Comparison of ENCODE assay signal across 9 cellular contexts in genomic region chr2:69917854-69918253, GRCh38. TPM values are rescaled to one million over a fixed set of nuclear protein-coding genes. Genes with fewer than 3 reads are reported as not detected.
DNase-seq lines count a peak whose midpoint lies in the region; ATAC-seq and TF ChIP-seq lines count a peak whose summit lies in the region.
"Had no signal": no experiment of that assay in that cellular context is flagged by ENCODE, and none has a peak within 500 bp of the region (broad histone marks: within the 10 kb centered on the region; RNA-seq: fewer than 3 reads in every experiment).

No MANE protein-coding gene starts in this region.

- no peak for TF ChIP-seq CTCF in astrocyte of the spinal cord (IDR thresholded peaks at IDR 0.05; ENCODE audit: low read depth, low read length)
- no peak for TF ChIP-seq CTCF in left lung (IDR thresholded peaks at IDR 0.05)

- no peaks in the 10 kb centered on the region for H3K9me3 ChIP-seq in left lung
- H3K9me3 ChIP-seq: body of pancreas had no signal

- intact Hi-C loops in left lung (cut with DNase I), result loop anchor here in 1 of 2 donors (10.0 kb wide), 1 partner anchor 167 kb away; the partner anchor contains the start of gene PCBP1

- in situ Hi-C loops in astrocyte of the spinal cord (cut with HindIII; ENCODE audit: low sequenced_read_pairs), result no loop called here

- DNase-seq in HS-5 (ENCODE audit: low read depth) (peak; percentile 67), astrocyte of the spinal cord (ENCODE audit: low read depth, low spot score) (peak; percentile 87), left lung (no peak), NCI-H2107 (lab: John Stamatoyannopoulos, UW) (no peak), COLO668 (lab: John Stamatoyannopoulos, UW; ENCODE audit: unreplicated experiment) (no peak)
- DNase-seq in activated CD8-positive, alpha-beta memory T cell treated with anti-CD3 and anti-CD28 coated beads, Interleukin-2, amount 50 U/mL, for 48 hours, result no peak

- H2AFZ ChIP-seq in ACC112 (ENCODE audit: low read length, unreplicated experiment), result peak overlapping the region; percentile 16

- no peak for ATAC-seq in left lung
- ATAC-seq in HG03571 (IDR thresholded peaks at IDR 0.05; ENCODE audit: unreplicated experiment), result no peak
- ATAC-seq: body of pancreas had no signal

- H3K36me3 ChIP-seq in ACC112 (ENCODE audit: insufficient read depth, low read length) (no peaks in the 10 kb centered on the region), left lung (peaks cover 0 to 57% of the 10 kb centered on the region in 2 donors)

- peaks cover 22% of the 10 kb centered on the region for H3K4me1 ChIP-seq in ACC112 (ENCODE audit: control insufficient read depth, insufficient read depth, low read length, unreplicated experiment)
- peaks cover 12 to 82% of the 10 kb centered on the region in 2 donors for H3K4me1 ChIP-seq in left lung

- H3K27ac ChIP-seq in ACC112 (ENCODE audit: low read depth, low read length) (peak overlapping the region; percentile 65), left lung (peak overlapping the region; percentile 55 to 98)

- no peaks in the 10 kb centered on the region for H3K79me2 ChIP-seq in ACC112 (ENCODE audit: control insufficient read depth, insufficient read depth, low read length, unreplicated experiment)

- H3K27me3 ChIP-seq in ACC112 (ENCODE audit: insufficient read depth, low read length) (no peaks in the 10 kb centered on the region), left lung (no peaks in the 10 kb centered on the region)
- H3K27me3 ChIP-seq: body of pancreas had no signal

- peak overlapping the region; percentile 11; the same call in 1 of the 2 replicates for H3K4me3 ChIP-seq in ACC112 (ENCODE audit: low read depth, low read length)
- H3K4me3 ChIP-seq in astrocyte of the spinal cord (ENCODE audit: low read depth, low read length), result no peak overlapping the region
- H3K4me3 ChIP-seq in left lung, result peak overlapping the region in 1 of 2 donors; percentile 90
- H3K4me3 ChIP-seq: body of pancreas had no signal

RNA-seq across cellular contexts. Expression of gene MXD1, which starts 2.9 kb away (rescaled TPM):
- total RNA-seq in left lung, result 10 to 100 TPM; 26.3 to 82.4 TPM

RNA-seq across cellular contexts. Expression of gene SNRNP27, which starts 24.1 kb away (rescaled TPM):
- total RNA-seq in left lung, result 10 to 100 TPM; 37.1 to 39.1 TPM

RNA-seq across cellular contexts. Expression of gene ASPRV1, which starts 43.6 kb away (rescaled TPM):
- total RNA-seq in left lung, result 1 to 10 TPM in 1 of 2 donors, under 1 TPM in 1; 0.73 to 1.2 TPM

Comparison
In these comparisons a context has a peak if more than half of its experiments do, and no peak if none do; other contexts are left out.
1. DNase-seq: peak in HS-5 (single experiment) and astrocyte of the spinal cord (single experiment); none in left lung (0 of 2), NCI-H2107 (single experiment), activated CD8-positive, alpha-beta memory T cell treated with anti-CD3 and anti-CD28 coated beads, Interleukin-2, amount 50 U/mL, for 48 hours (single experiment) and COLO668 (single experiment).